In the genomic region with DNA sequence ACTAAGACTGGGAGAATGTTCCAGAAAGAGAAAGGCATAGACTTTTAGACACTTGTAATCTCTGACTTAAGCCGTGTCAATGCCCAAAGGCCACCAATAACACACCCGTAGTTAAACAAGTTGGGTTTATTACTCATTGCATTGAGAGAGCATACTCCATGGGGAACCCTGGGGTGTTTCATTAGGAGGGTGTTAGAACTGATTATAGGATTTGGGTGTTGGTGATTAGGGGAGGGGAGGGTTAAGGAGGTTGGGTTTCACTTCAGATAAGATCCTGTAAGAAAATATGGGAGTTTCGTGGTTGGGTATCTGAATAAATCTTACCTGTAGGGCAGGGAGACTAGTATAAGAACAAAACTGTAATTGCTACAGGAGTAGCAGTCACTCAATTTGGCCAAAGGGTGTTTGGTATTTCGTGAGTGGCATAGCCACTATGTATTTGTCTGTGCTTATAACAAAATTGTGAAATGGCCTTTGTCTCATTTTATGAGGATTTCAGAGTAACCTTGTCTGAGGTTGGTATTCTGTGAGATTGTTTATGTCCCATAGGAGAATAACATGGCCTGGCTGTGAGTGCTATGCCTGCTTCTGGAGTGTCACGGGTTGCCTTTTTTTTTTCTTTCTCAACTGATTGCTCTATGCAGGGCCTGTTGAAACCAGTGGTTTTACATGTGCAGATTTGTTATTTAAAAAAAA, we compare ENCODE assay signal across 12 cellular contexts. TPM values are rescaled to one million over a fixed set of nuclear protein-coding genes. Genes with fewer than 3 reads are reported as not detected.
DNase-seq lines count a peak whose midpoint lies in the region; FAIRE-seq and TF ChIP-seq lines count a peak whose summit lies in the region.
"Had no signal": no experiment of that assay in that cellular context is flagged by ENCODE, and none has a peak within 500 bp of the region (broad histone marks: within the 10 kb centered on the region; RNA-seq: fewer than 3 reads in every experiment).

No MANE protein-coding gene starts in this region.

- H2AFZ ChIP-seq in SU-DHL-6 (ENCODE audit: low read depth, low read length, severe bottlenecking): no peak overlapping the region
- H2AFZ ChIP-seq in keratinocyte (ENCODE audit: control insufficient read depth, low read length): no peak overlapping the region

- no peak for FAIRE-seq in keratinocyte (lab: Jason Lieb, UNC)
- FAIRE-seq: colon had no signal

- no peaks in the 10 kb centered on the region for H3K9me3 Mint-ChIP-seq in CD14-positive monocyte

- peaks cover 0 to 2% of the 10 kb centered on the region in 2 donors for H3K36me3 Mint-ChIP-seq in CD14-positive monocyte

- no peak overlapping the region for H3K4me3 Mint-ChIP-seq in CD14-positive monocyte

- TF ChIP-seq CTCF in cardiac muscle cell (IDR thresholded peaks at IDR 0.05; ENCODE audit: low read depth, low read length): no peak
- no peak for TF ChIP-seq CTCF in SU-DHL-6 (IDR thresholded peaks at IDR 0.05; ENCODE audit: insufficient read depth, low read length, poor library complexity, severe bottlenecking)
- no peak for TF ChIP-seq CTCF in keratinocyte (optimal IDR thresholded peaks at IDR 0.05 in 1 of 3, IDR thresholded peaks at IDR 0.05 in 1 of 3, conservative IDR thresholded peaks at IDR 0.05 in 1 of 3; ENCODE audit: extremely low read depth in 1 of 3, insufficient read depth in 2 of 3, low read length in 3 of 3)
- TF ChIP-seq CTCF in CD14-positive monocyte (IDR thresholded peaks at IDR 0.05): no peak

- WGBS in urinary bladder: 48% methylated on average over 5 of the region's 5 CpGs

- dilution Hi-C loops in keratinocyte (cut with MboI; ENCODE audit: extremely low pct_ligation_motif_present, low sequenced_read_pairs): no loop called here

- H3K9ac ChIP-seq in SU-DHL-6 (ENCODE audit: low read length) (0 out of 2 replicates have a peak overlapping the region, but pooled peaks have one; percentile 0), keratinocyte (ENCODE audit: control insufficient read depth, extremely low read depth, insufficient read depth, low read length) (peak overlapping the region; percentile 18)

- H4K20me1 ChIP-seq in SU-DHL-6 (ENCODE audit: low read depth, low read length): peaks cover 3% of the 10 kb centered on the region; the same call in 1 of the 2 replicates
- peaks cover 4% of the 10 kb centered on the region for H4K20me1 ChIP-seq in keratinocyte (ENCODE audit: control insufficient read depth, extremely low read depth, insufficient read depth, low read length)

- intact Hi-C loops in cardiac septum (cut with DNase I) (no loop called here), CD14-positive monocyte (cut with micrococcal nuclease) (no loop called here)

- peaks cover 76% of the 10 kb centered on the region for H3K79me2 ChIP-seq in SU-DHL-6 (ENCODE audit: insufficient read depth, low read length)
- H3K79me2 ChIP-seq in keratinocyte (ENCODE audit: control insufficient read depth, insufficient read depth, low read length): peaks cover 70% of the 10 kb centered on the region

- H3K27me3 ChIP-seq in cardiac muscle cell: no peaks in the 10 kb centered on the region
- no peaks in the 10 kb centered on the region for H3K27me3 ChIP-seq in SU-DHL-6 (ENCODE audit: low read length)
- H3K27me3 ChIP-seq in keratinocyte (ENCODE audit: control insufficient read depth, extremely low read depth, insufficient read depth, low read length): no peaks in the 10 kb centered on the region

- H3K27ac Mint-ChIP-seq in CD14-positive monocyte: peak overlapping the region in 1 of 7 donors; percentile 68

- H3K9me2 ChIP-seq in SU-DHL-6 (replicated peaks; ENCODE audit: insufficient read depth, low read length): no peaks in the 10 kb centered on the region

- H3K27me3 Mint-ChIP-seq in CD14-positive monocyte (ENCODE audit: low read depth in 3 of 3): peaks cover 0 to 5% (median 1%) of the 10 kb centered on the region in 3 donors

- H3K36me3 ChIP-seq in cardiac muscle cell (no peaks in the 10 kb centered on the region), SU-DHL-6 (ENCODE audit: low read length) (no peaks in the 10 kb centered on the region), keratinocyte (ENCODE audit: control insufficient read depth in 2 of 2, extremely low read depth in 1 of 2, insufficient read depth in 2 of 2, low read length in 2 of 2) (no peaks in the 10 kb centered on the region), urinary bladder (ENCODE audit: insufficient read depth) (no peaks in the 10 kb centered on the region)

- no peak overlapping the region for H3K4me3 ChIP-seq in cardiac muscle cell
- H3K4me3 ChIP-seq in SU-DHL-6 (ENCODE audit: insufficient read depth, low read length, poor library complexity, severe bottlenecking): no peak overlapping the region
- peak overlapping the region in 1 of 3 experiments; percentile 55 for H3K4me3 ChIP-seq in keratinocyte (ENCODE audit: control insufficient read depth in 2 of 3, extremely low read depth in 1 of 3, insufficient read depth in 2 of 3, low read depth in 1 of 3, low read length in 3 of 3)
- no peak overlapping the region for H3K4me3 ChIP-seq in urinary bladder (ENCODE audit: low read depth, low read length)

- peaks cover 8% of the 10 kb centered on the region for H3K4me1 Mint-ChIP-seq in CD14-positive monocyte

- H3K4me1 ChIP-seq in cardiac muscle cell (ENCODE audit: low read depth): peaks cover 5% of the 10 kb centered on the region
- peaks cover 41% of the 10 kb centered on the region for H3K4me1 ChIP-seq in keratinocyte (ENCODE audit: control insufficient read depth, extremely low read depth, insufficient read depth, low read length)
- peaks cover 3% of the 10 kb centered on the region for H3K4me1 ChIP-seq in urinary bladder (ENCODE audit: insufficient read depth)

- no peaks in the 10 kb centered on the region; the same call in 1 of the 2 replicates for H3F3A ChIP-seq in SU-DHL-6 (ENCODE audit: insufficient read depth)

- DNase-seq in cardiac muscle cell (ENCODE audit: low read depth in 1 of 2, low spot score in 1 of 2) (no peak), cardiac septum (ENCODE audit: low spot score) (no peak), keratinocyte (ENCODE audit: low read depth, low spot score) (no peak), pons (ENCODE audit: low spot score) (no peak), CD14-positive monocyte (ENCODE audit: low spot score) (no peak), NCI-H187 treated with DMSO at 0.1 percent for 48 hours (lab: John Stamatoyannopoulos, UW) (no peak)
- DNase-seq: hypothalamus, occipital lobe, RPMI8226 had no signal

- H3K9me3 ChIP-seq in cardiac muscle cell (ENCODE audit: low read depth) (no peaks in the 10 kb centered on the region), SU-DHL-6 (ENCODE audit: insufficient read depth, low read length) (no peaks in the 10 kb centered on the region), keratinocyte (ENCODE audit: control insufficient read depth, low read depth, low read length) (no peaks in the 10 kb centered on the region)

- H3K4me2 ChIP-seq in SU-DHL-6 (ENCODE audit: low read depth, low read length, poor library complexity, severe bottlenecking): peak overlapping the region; percentile 69
- H3K4me2 ChIP-seq in keratinocyte (ENCODE audit: control insufficient read depth, extremely low read depth, insufficient read depth, low read depth, low read length): peak overlapping the region; percentile 90

- peaks cover 2% of the 10 kb centered on the region for H3K9me1 ChIP-seq in keratinocyte (ENCODE audit: control insufficient read depth, extremely low read depth, insufficient read depth, low read length)

- H3K27ac ChIP-seq in cardiac muscle cell (peak overlapping the region; percentile 42), SU-DHL-6 (ENCODE audit: low read depth, low read length) (no peak overlapping the region), keratinocyte (ENCODE audit: control insufficient read depth, insufficient read depth, low read length) (peak overlapping the region; percentile 58), urinary bladder (ENCODE audit: low read depth) (peak overlapping the region; percentile 67)

RNA-seq across cellular contexts. Expression of gene HACD3, which starts 2.9 kb away (rescaled TPM):
- total RNA-seq in cardiac muscle cell (67.8 and 81.3 TPM in 2 replicates), cardiac septum (9.6 TPM), urinary bladder (141 TPM)
- polyA plus RNA-seq in cardiac muscle cell (120 and 126 TPM in 2 replicates), keratinocyte (58.4 to 78.8 TPM (median 60.1 TPM) in 3 replicates), urinary bladder (37.4 TPM), CD14-positive monocyte (10 to 100 TPM; 10.8 to 12.1 TPM)
- polyA plus RNA-seq in keratinocyte (2011; ENCODE audit: low read depth): 45.9 TPM
- 34.5 and 54.4 TPM in 2 replicates for polyA plus RNA-seq in keratinocyte (2011; cell fraction: cytosol; rRNA removed)
- 69.3 and 81.5 TPM in 2 replicates for polyA plus RNA-seq in keratinocyte (2011; cell fraction: nucleus; rRNA removed)
- 36.3 and 54.8 TPM in 2 replicates for polyA plus RNA-seq in keratinocyte (2012; ENCODE audit: low replicate concordance)
- 16.6 to 51.8 TPM (median 34.0 TPM) in 3 replicates for polyA minus RNA-seq in keratinocyte
- 45.8 TPM for polyA minus RNA-seq in keratinocyte (2011; cell fraction: cytosol; rRNA and poly(A)+ RNA removed)
- 53.7 and 77.6 TPM in 2 replicates for polyA minus RNA-seq in keratinocyte (2011; cell fraction: nucleus; rRNA and poly(A)+ RNA removed)

RNA-seq across cellular contexts. Expression of gene DPP8, which starts 15.7 kb away (rescaled TPM):
- total RNA-seq in cardiac muscle cell: 21.4 and 25.3 TPM in 2 replicates
- polyA plus RNA-seq in cardiac muscle cell: 23.2 and 29.9 TPM in 2 replicates
- total RNA-seq in cardiac septum: 35.3 TPM
- polyA plus RNA-seq in keratinocyte: 17.1 to 21.6 TPM (median 20.2 TPM) in 3 replicates
- polyA plus RNA-seq in keratinocyte (2011; ENCODE audit: low read depth): 5.8 TPM
- polyA plus RNA-seq in keratinocyte (2011; cell fraction: cytosol; rRNA removed): 10.6 and 19.6 TPM in 2 replicates
- polyA plus RNA-seq in keratinocyte (2011; cell fraction: nucleus; rRNA removed): 20.9 and 25.4 TPM in 2 replicates
- 13.2 and 17.7 TPM in 2 replicates for polyA plus RNA-seq in keratinocyte (2012; ENCODE audit: low replicate concordance)
- 18.2 to 42.5 TPM (median 26.8 TPM) in 3 replicates for polyA minus RNA-seq in keratinocyte
- 28.8 TPM for polyA minus RNA-seq in keratinocyte (2011; cell fraction: cytosol; rRNA and poly(A)+ RNA removed)
- polyA minus RNA-seq in keratinocyte (2011; cell fraction: nucleus; rRNA and poly(A)+ RNA removed): 34.2 and 59.6 TPM in 2 replicates
- total RNA-seq in urinary bladder: 65.6 TPM
- polyA plus RNA-seq in urinary bladder: 23.7 TPM
- 10 to 100 TPM; 38.7 to 48.3 TPM for polyA plus RNA-seq in CD14-positive monocyte
